1 cellular context compared by ENCODE assay signal in the genomic region with DNA sequence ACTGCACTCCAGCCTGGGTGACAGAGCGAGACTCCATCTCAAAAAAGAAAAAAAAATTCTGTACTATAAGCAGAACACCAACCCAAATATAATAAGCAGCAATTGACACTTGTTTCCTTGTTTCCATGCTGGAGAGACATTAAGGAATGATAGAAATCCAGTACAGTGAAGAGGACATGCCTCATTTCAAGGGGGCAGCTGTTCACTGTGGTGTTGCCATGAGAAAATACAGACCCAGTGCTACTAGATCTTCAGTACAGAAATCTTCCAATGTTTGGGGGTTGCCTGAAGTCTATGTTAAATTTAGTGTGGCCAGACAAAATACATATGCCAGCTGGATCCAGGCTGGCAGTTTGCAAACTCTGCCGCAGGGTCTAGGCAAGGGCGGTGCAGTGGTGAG.
TF ChIP-seq lines count a peak whose summit lies in the region.

No MANE protein-coding gene starts in this region.

TF ChIP-seq in HepG2, 621 proteins besides CTCF, POLR2A, EP300 and RAD21:
- TF ChIP-seq, protein P1, sequence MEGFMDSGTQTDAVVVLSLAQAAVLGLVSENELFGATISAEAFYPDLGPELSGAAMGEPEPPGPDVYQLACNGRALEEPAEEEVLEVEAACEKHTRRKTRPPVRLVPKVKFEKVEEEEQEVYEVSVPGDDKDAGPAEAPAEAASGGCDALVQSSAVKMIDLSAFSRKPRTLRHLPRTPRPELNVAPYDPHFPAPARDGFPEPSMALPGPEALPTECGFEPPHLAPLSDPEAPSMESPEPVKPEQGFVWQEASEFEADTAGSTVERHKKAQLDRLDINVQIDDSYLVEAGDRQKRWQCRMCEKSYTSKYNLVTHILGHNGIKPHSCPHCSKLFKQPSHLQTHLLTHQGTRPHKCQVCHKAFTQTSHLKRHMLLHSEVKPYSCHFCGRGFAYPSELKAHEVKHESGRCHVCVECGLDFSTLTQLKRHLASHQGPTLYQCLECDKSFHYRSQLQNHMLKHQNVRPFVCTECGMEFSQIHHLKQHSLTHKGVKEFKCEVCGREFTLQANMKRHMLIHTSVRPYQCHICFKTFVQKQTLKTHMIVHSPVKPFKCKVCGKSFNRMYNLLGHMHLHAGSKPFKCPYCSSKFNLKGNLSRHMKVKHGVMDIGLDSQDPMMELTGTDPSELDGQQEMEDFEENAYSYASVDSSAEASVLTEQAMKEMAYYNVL (CRISPR knock-in tag; IDR thresholded peaks at IDR 0.05; ENCODE audit: borderline replicate concordance): no peak
- no peak for TF ChIP-seq NFYB (CRISPR knock-in tag; IDR thresholded peaks at IDR 0.05)
- no peak for TF ChIP-seq ZNF550 (CRISPR knock-in tag; IDR thresholded peaks at IDR 0.05; ENCODE audit: borderline replicate concordance)
- TF ChIP-seq, protein P2, sequence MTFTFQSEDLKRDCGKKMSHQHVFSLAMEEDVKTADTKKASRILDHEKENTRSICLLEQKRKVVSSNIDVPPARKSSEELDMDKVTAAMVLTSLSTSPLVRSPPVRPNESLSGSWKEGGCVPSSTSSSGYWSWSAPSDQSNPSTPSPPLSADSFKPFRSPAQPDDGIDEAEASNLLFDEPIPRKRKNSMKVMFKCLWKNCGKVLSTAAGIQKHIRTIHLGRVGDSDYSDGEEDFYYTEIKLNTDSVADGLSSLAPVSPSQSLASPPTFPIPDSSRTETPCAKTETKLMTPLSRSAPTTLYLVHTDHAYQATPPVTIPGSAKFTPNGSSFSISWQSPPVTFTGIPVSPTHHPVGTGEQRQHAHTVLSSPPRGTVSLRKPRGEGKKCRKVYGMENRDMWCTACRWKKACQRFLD (CRISPR knock-in tag; IDR thresholded peaks at IDR 0.05; ENCODE audit: borderline replicate concordance): no peak
- TF ChIP-seq, protein P3, sequence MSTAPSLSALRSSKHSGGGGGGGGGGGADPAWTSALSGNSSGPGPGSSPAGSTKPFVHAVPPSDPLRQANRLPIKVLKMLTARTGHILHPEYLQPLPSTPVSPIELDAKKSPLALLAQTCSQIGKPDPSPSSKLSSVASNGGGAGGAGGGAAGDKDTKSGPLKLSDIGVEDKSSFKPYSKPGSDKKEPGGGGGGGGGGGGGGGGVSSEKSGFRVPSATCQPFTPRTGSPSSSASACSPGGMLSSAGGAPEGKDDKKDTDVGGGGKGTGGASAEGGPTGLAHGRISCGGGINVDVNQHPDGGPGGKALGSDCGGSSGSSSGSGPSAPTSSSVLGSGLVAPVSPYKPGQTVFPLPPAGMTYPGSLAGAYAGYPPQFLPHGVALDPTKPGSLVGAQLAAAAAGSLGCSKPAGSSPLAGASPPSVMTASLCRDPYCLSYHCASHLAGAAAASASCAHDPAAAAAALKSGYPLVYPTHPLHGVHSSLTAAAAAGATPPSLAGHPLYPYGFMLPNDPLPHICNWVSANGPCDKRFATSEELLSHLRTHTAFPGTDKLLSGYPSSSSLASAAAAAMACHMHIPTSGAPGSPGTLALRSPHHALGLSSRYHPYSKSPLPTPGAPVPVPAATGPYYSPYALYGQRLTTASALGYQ (CRISPR knock-in tag; IDR thresholded peaks at IDR 0.05): no peak
- TF ChIP-seq, protein P4, sequence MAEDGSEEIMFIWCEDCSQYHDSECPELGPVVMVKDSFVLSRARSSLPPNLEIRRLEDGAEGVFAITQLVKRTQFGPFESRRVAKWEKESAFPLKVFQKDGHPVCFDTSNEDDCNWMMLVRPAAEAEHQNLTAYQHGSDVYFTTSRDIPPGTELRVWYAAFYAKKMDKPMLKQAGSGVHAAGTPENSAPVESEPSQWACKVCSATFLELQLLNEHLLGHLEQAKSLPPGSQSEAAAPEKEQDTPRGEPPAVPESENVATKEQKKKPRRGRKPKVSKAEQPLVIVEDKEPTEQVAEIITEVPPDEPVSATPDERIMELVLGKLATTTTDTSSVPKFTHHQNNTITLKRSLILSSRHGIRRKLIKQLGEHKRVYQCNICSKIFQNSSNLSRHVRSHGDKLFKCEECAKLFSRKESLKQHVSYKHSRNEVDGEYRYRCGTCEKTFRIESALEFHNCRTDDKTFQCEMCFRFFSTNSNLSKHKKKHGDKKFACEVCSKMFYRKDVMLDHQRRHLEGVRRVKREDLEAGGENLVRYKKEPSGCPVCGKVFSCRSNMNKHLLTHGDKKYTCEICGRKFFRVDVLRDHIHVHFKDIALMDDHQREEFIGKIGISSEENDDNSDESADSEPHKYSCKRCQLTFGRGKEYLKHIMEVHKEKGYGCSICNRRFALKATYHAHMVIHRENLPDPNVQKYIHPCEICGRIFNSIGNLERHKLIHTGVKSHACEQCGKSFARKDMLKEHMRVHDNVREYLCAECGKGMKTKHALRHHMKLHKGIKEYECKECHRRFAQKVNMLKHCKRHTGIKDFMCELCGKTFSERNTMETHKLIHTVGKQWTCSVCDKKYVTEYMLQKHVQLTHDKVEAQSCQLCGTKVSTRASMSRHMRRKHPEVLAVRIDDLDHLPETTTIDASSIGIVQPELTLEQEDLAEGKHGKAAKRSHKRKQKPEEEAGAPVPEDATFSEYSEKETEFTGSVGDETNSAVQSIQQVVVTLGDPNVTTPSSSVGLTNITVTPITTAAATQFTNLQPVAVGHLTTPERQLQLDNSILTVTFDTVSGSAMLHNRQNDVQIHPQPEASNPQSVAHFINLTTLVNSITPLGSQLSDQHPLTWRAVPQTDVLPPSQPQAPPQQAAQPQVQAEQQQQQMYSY (CRISPR knock-in tag; IDR thresholded peaks at IDR 0.05): no peak
- TF ChIP-seq ZNF160 (CRISPR knock-in tag; IDR thresholded peaks at IDR 0.05): no peak
- no peak for TF ChIP-seq DPF2 (CRISPR knock-in tag; IDR thresholded peaks at IDR 0.05; ENCODE audit: borderline replicate concordance, low read depth)
- no peak for TF ChIP-seq PAWR (CRISPR knock-in tag; IDR thresholded peaks at IDR 0.05; ENCODE audit: borderline replicate concordance)
- TF ChIP-seq, protein P5, sequence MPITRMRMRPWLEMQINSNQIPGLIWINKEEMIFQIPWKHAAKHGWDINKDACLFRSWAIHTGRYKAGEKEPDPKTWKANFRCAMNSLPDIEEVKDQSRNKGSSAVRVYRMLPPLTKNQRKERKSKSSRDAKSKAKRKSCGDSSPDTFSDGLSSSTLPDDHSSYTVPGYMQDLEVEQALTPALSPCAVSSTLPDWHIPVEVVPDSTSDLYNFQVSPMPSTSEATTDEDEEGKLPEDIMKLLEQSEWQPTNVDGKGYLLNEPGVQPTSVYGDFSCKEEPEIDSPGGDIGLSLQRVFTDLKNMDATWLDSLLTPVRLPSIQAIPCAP (CRISPR knock-in tag; IDR thresholded peaks at IDR 0.05; ENCODE audit: low read depth): no peak
- no peak for TF ChIP-seq ZSCAN29 (CRISPR knock-in tag; conservative IDR thresholded peaks at IDR 0.05)
- TF ChIP-seq, protein P6, sequence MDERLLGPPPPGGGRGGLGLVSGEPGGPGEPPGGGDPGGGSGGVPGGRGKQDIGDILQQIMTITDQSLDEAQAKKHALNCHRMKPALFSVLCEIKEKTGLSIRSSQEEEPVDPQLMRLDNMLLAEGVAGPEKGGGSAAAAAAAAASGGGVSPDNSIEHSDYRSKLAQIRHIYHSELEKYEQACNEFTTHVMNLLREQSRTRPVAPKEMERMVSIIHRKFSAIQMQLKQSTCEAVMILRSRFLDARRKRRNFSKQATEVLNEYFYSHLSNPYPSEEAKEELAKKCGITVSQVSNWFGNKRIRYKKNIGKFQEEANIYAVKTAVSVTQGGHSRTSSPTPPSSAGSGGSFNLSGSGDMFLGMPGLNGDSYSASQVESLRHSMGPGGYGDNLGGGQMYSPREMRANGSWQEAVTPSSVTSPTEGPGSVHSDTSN (CRISPR knock-in tag; IDR thresholded peaks at IDR 0.05): no peak
- TF ChIP-seq ZNF296 (CRISPR knock-in tag; conservative IDR thresholded peaks at IDR 0.05): no peak
- TF ChIP-seq ZNF451 (CRISPR knock-in tag; IDR thresholded peaks at IDR 0.05): no peak
- TF ChIP-seq, protein P7, sequence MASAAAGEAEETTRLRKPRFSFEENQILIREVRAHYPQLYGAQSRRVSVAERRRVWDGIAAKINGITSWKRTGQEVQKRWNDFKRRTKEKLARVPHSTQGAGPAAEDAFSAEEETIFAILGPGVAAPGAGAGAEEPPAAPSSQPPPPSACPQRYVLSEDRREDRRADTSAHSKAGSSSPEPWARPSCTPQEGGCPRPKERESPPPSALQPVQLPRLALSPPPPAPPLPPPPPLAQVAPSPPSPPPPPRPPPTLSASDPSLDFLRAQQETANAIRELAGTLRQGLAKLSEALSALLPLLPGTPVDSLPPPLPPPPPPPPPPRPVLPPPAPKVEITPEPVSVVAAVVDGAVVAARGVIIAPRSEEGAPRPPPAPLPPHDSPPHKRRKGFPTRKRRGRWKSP (CRISPR knock-in tag; IDR thresholded peaks at IDR 0.05): no peak
